ENCODE assay signal across 21 cellular contexts in the genomic region with DNA sequence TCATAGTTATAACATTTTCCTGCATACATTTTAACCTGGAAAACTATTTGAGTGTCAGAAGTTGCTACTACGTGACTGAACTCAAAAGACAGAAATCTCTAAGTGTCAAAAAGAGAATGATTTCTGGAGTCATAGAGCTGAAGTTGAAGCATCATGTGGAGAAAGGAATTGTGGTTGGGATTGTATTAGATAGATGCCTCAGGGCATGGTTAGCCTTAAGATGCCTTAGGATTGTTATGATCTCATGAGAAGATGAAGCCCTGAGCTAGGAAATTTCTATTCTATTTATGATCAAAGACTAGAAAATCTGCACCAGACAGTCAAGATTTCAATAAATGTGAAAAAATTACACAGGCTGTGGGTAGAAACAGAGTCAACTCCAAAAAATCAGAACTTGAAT. TPM values are rescaled to one million over a fixed set of nuclear protein-coding genes. Genes with fewer than 3 reads are reported as not detected.
DNase-seq lines count a peak whose midpoint lies in the region; ATAC-seq, FAIRE-seq and TF ChIP-seq lines count a peak whose summit lies in the region.
"Had no signal": no experiment of that assay in that cellular context is flagged by ENCODE, and none has a peak within 500 bp of the region (broad histone marks: within the 10 kb centered on the region; RNA-seq: fewer than 3 reads in every experiment).

No MANE protein-coding gene starts in this region.

- FAIRE-seq in bronchial epithelial cell (lab: Jason Lieb, UNC), result no peak
- FAIRE-seq: HTR-8/SVneo had no signal

- TF ChIP-seq CTCF in bronchial epithelial cell (IDR thresholded peaks at IDR 0.05; ENCODE audit: insufficient read depth, low read length, severe bottlenecking) (no peak), foreskin keratinocyte (conservative IDR thresholded peaks at IDR 0.05) (no peak)

- peaks cover 24% of the 10 kb centered on the region for H3K4me1 ChIP-seq in foreskin keratinocyte
- H3K4me1 ChIP-seq: Peyer's patch had no signal

- H3K27me3 ChIP-seq in bronchial epithelial cell (ENCODE audit: control insufficient read depth, insufficient read depth, low read length) (no peaks in the 10 kb centered on the region), foreskin keratinocyte (no peaks in the 10 kb centered on the region)
- H3K27me3 ChIP-seq: Peyer's patch had no signal

- H3K4me1 Mint-ChIP-seq in stimulated activated naive B cell treated with anti-CD40 and anti-IgM and Interleukin-4, amounts not matched to agents 10 μg/mL and 1 μg/mL and 100 μg/mL, for 72 hours, result no peaks in the 10 kb centered on the region
- H3K4me1 Mint-ChIP-seq in activated T-helper 1 cell treated with anti-CD3 and anti-CD28 coated beads, Interleukin-12 subunit alpha, Interleukin-12 subunit beta, Interleukin-2, Interleukin-4 antibody, amounts not matched to agents 30 ng/mL and 10 ng/mL and 1 ng/mL, durations not matched to agents 14 hours and 24 hours and 36 hours (ENCODE audit: low read depth), result no peaks in the 10 kb centered on the region

- DNase-seq in EL (peak; percentile 63), OCI-M1 (lab: John Stamatoyannopoulos, UW) (peak; percentile 57), bronchial epithelial cell (ENCODE audit: low read depth) (peak; percentile 40), foreskin keratinocyte (peak; percentile 49 to 69), medulla oblongata (ENCODE audit: extremely low spot score) (no peak)
- no peak for DNase-seq in stimulated activated naive B cell treated with anti-CD40 and anti-IgM and Interleukin-4, amounts not matched to agents 10 μg/mL and 1 μg/mL and 100 μg/mL, for 72 hours
- DNase-seq in activated T-helper 1 cell treated with anti-CD3 and anti-CD28 coated beads, Interleukin-12 subunit alpha, Interleukin-12 subunit beta, Interleukin-2, Interleukin-4 antibody, amounts not matched to agents 30 ng/mL and 10 ng/mL and 1 ng/mL, durations not matched to agents 14 hours and 24 hours and 36 hours (ENCODE audit: low spot score), result no peak
- DNase-seq: COR-L47, H9, MV-4-11, NCI-H1417 treated with DMSO at 0.1 percent for 48 hours, NCI-H2029, NCI-H2171 treated with DMSO at 0.1 percent for 48 hours, NCI-H510A treated with DMSO at 0.1 percent for 48 hours, NCI-H82, Peyer's patch, SHP77 had no signal

- H3K36me3 ChIP-seq in bronchial epithelial cell (ENCODE audit: control insufficient read depth, insufficient read depth, low read length), result no peaks in the 10 kb centered on the region
- H3K36me3 ChIP-seq: Peyer's patch had no signal

- H3K36me3 Mint-ChIP-seq in stimulated activated naive B cell treated with anti-CD40 and anti-IgM and Interleukin-4, amounts not matched to agents 10 μg/mL and 1 μg/mL and 100 μg/mL, for 72 hours, result no peaks in the 10 kb centered on the region
- no peaks in the 10 kb centered on the region for H3K36me3 Mint-ChIP-seq in activated T-helper 1 cell treated with anti-CD3 and anti-CD28 coated beads, Interleukin-12 subunit alpha, Interleukin-12 subunit beta, Interleukin-2, Interleukin-4 antibody, amounts not matched to agents 30 ng/mL and 10 ng/mL and 1 ng/mL, durations not matched to agents 14 hours and 24 hours and 36 hours (ENCODE audit: low read depth)

- H3K27ac Mint-ChIP-seq in stimulated activated naive B cell treated with anti-CD40 and anti-IgM and Interleukin-4, amounts not matched to agents 10 μg/mL and 1 μg/mL and 100 μg/mL, for 72 hours, result no peak overlapping the region
- H3K27ac Mint-ChIP-seq in activated T-helper 1 cell treated with anti-CD3 and anti-CD28 coated beads, Interleukin-12 subunit alpha, Interleukin-12 subunit beta, Interleukin-2, Interleukin-4 antibody, amounts not matched to agents 30 ng/mL and 10 ng/mL and 1 ng/mL, durations not matched to agents 14 hours and 24 hours and 36 hours, result no peak overlapping the region
- H3K27ac Mint-ChIP-seq: H9 had no signal

- H3K4me3 Mint-ChIP-seq in stimulated activated naive B cell treated with anti-CD40 and anti-IgM and Interleukin-4, amounts not matched to agents 10 μg/mL and 1 μg/mL and 100 μg/mL, for 72 hours, result no peak overlapping the region
- no peak overlapping the region for H3K4me3 Mint-ChIP-seq in activated T-helper 1 cell treated with anti-CD3 and anti-CD28 coated beads, Interleukin-12 subunit alpha, Interleukin-12 subunit beta, Interleukin-2, Interleukin-4 antibody, amounts not matched to agents 30 ng/mL and 10 ng/mL and 1 ng/mL, durations not matched to agents 14 hours and 24 hours and 36 hours
- H3K4me3 Mint-ChIP-seq: H9 had no signal

- intact Hi-C loops in activated T-helper 1 cell treated with anti-CD3 and anti-CD28 coated beads, Interleukin-12 subunit alpha, Interleukin-12 subunit beta, Interleukin-2, Interleukin-4 antibody, amounts not matched to agents 30 ng/mL and 10 ng/mL and 1 ng/mL, durations not matched to agents 14 hours and 24 hours and 36 hours (cut with micrococcal nuclease), result no loop called here

- H3K4me3 ChIP-seq in bronchial epithelial cell (ENCODE audit: low read depth, low read length), result no peak overlapping the region
- H3K4me3 ChIP-seq: Peyer's patch had no signal

- peaks cover 11 to 20% of the 10 kb centered on the region in 2 donors for H3K27me3 Mint-ChIP-seq in stimulated activated naive B cell treated with anti-CD40 and anti-IgM and Interleukin-4, amounts not matched to agents 10 μg/mL and 1 μg/mL and 100 μg/mL, for 72 hours
- H3K27me3 Mint-ChIP-seq in activated T-helper 1 cell treated with anti-CD3 and anti-CD28 coated beads, Interleukin-12 subunit alpha, Interleukin-12 subunit beta, Interleukin-2, Interleukin-4 antibody, amounts not matched to agents 30 ng/mL and 10 ng/mL and 1 ng/mL, durations not matched to agents 14 hours and 24 hours and 36 hours (ENCODE audit: insufficient read depth), result peaks cover 6% of the 10 kb centered on the region

- H3K27ac ChIP-seq in foreskin keratinocyte, result peak overlapping the region; percentile 71
- H3K27ac ChIP-seq: C4-2B, Peyer's patch had no signal

- ATAC-seq in foreskin keratinocyte, result peak; percentile 68
- no peak for ATAC-seq in stimulated activated naive B cell treated with anti-CD40 and anti-IgM and Interleukin-4, amounts not matched to agents 10 μg/mL and 1 μg/mL and 100 μg/mL, for 72 hours (replicated peaks)
- ATAC-seq: SK-N-SH treated with all-trans-retinoic acid at 6 μM for 48 hours had no signal

- no peaks in the 10 kb centered on the region for H3K9me3 Mint-ChIP-seq in stimulated activated naive B cell treated with anti-CD40 and anti-IgM and Interleukin-4, amounts not matched to agents 10 μg/mL and 1 μg/mL and 100 μg/mL, for 72 hours
- H3K9me3 Mint-ChIP-seq in activated T-helper 1 cell treated with anti-CD3 and anti-CD28 coated beads, Interleukin-12 subunit alpha, Interleukin-12 subunit beta, Interleukin-2, Interleukin-4 antibody, amounts not matched to agents 30 ng/mL and 10 ng/mL and 1 ng/mL, durations not matched to agents 14 hours and 24 hours and 36 hours, result no peaks in the 10 kb centered on the region

RNA-seq across cellular contexts. Expression of gene EPGN, which starts 20.2 kb away (rescaled TPM):
- total RNA-seq in bronchial epithelial cell (7.9 and 129 TPM in 2 replicates), foreskin keratinocyte (20.0 and 30.6 TPM in 2 replicates)
- 5.1 and 10.7 TPM in 2 replicates for polyA plus RNA-seq in foreskin keratinocyte
- not detected in 2 replicates for total RNA-seq in activated T-helper 1 cell treated with anti-CD3 and anti-CD28 coated beads, Interleukin-12 subunit alpha, Interleukin-12 subunit beta, Interleukin-2, Interleukin-4 antibody, amounts not matched to agents 30 ng/mL and 10 ng/mL and 1 ng/mL, durations not matched to agents 14 hours and 24 hours and 36 hours
- total RNA-seq: A673, H9, Peyer's patch had no signal

RNA-seq across cellular contexts. Expression of gene EREG, which starts 36.4 kb away (rescaled TPM):
- total RNA-seq in bronchial epithelial cell (30.7 and 31.1 TPM in 2 replicates), foreskin keratinocyte (23.7 and 29.1 TPM in 2 replicates)
- polyA plus RNA-seq in foreskin keratinocyte, result 6.2 and 6.3 TPM in 2 replicates
- total RNA-seq in activated T-helper 1 cell treated with anti-CD3 and anti-CD28 coated beads, Interleukin-12 subunit alpha, Interleukin-12 subunit beta, Interleukin-2, Interleukin-4 antibody, amounts not matched to agents 30 ng/mL and 10 ng/mL and 1 ng/mL, durations not matched to agents 14 hours and 24 hours and 36 hours, result not detected in 2 replicates
- total RNA-seq: H9 had no signal

Comparison
In these comparisons a context has a peak if more than half of its experiments do, and no peak if none do; other contexts are left out.
1. DNase-seq: peak in EL (single experiment), OCI-M1 (single experiment), bronchial epithelial cell (single experiment) and foreskin keratinocyte (2 of 2); none in stimulated activated naive B cell treated with anti-CD40 and anti-IgM and Interleukin-4, amounts not matched to agents 10 μg/mL and 1 μg/mL and 100 μg/mL, for 72 hours (single experiment), medulla oblongata (single experiment) and activated T-helper 1 cell treated with anti-CD3 and anti-CD28 coated beads, Interleukin-12 subunit alpha, Interleukin-12 subunit beta, Interleukin-2, Interleukin-4 antibody, amounts not matched to agents 30 ng/mL and 10 ng/mL and 1 ng/mL, durations not matched to agents 14 hours and 24 hours and 36 hours (single experiment).
2. RNA of gene EREG, which starts 36.4 kb away (total RNA-seq): 30.7 to 31.1 TPM in bronchial epithelial cell and 23.7 to 29.1 TPM in foreskin keratinocyte; not detected in activated T-helper 1 cell treated with anti-CD3 and anti-CD28 coated beads, Interleukin-12 subunit alpha, Interleukin-12 subunit beta, Interleukin-2, Interleukin-4 antibody, amounts not matched to agents 30 ng/mL and 10 ng/mL and 1 ng/mL, durations not matched to agents 14 hours and 24 hours and 36 hours; every median in the first group is over 10 times any median in the second.